In genomic region chr16:57186630-57187507, GRCh38 we compare ENCODE assay signal across 8 cellular contexts. TPM values are rescaled to one million over a fixed set of nuclear protein-coding genes. Genes with fewer than 3 reads are reported as not detected.
A peak's percentile ranks its signal among the peaks of the same experiment; 100 is the strongest.
DNase-seq lines count a peak whose midpoint lies in the region; ATAC-seq and TF ChIP-seq lines count a peak whose summit lies in the region.

No MANE protein-coding gene starts in this region.

- DNase-seq in Caco-2 (peak; percentile 54 to 58), NCI-H82 treated with DMSO at 0.1 percent for 48 hours (lab: John Stamatoyannopoulos, UW; ENCODE audit: unreplicated experiment) (peak; percentile 16), left ventricle myocardium inferior (no peak)
- peak; percentile 41 for DNase-seq in activated naive CD8-positive, alpha-beta T cell treated with anti-CD3 and anti-CD28 coated beads, Interleukin-2, amount 10 ng/mL, durations not matched to agents 7 days and 5 days
- no peak for DNase-seq in stimulated activated naive CD4-positive, alpha-beta T cell treated with Interleukin-2 at 50 U/mL for 16 hours (lab: John Stamatoyannopoulos, UW)

- H3K4me3 Mint-ChIP-seq in Caco-2 (ENCODE audit: unreplicated experiment) = peak overlapping the region; percentile 99
- peak overlapping the region; percentile 97 for H3K4me3 Mint-ChIP-seq in activated naive CD8-positive, alpha-beta T cell treated with anti-CD3 and anti-CD28 coated beads, Interleukin-2, amount 10 ng/mL, durations not matched to agents 7 days and 5 days

- H3K4me1 ChIP-seq in Caco-2 (peaks cover 19% of the 10 kb centered on the region; the same call in 1 of the 2 replicates), left ventricle myocardium inferior (peaks cover 71% of the 10 kb centered on the region), rectal smooth muscle tissue (ENCODE audit: control insufficient read depth, insufficient read depth, low read length) (peaks cover 15% of the 10 kb centered on the region)

- H3K4me3 ChIP-seq in Caco-2 (ENCODE audit: low read depth, low read length) (peak overlapping the region; percentile 92), left ventricle myocardium inferior (peak overlapping the region; percentile 97), rectal smooth muscle tissue (ENCODE audit: low read length) (peak overlapping the region; percentile 97)

- no peaks in the 10 kb centered on the region for H3K27me3 Mint-ChIP-seq in Caco-2 (ENCODE audit: insufficient read depth, unreplicated experiment)
- no peaks in the 10 kb centered on the region for H3K27me3 Mint-ChIP-seq in activated naive CD8-positive, alpha-beta T cell treated with anti-CD3 and anti-CD28 coated beads, Interleukin-2, amount 10 ng/mL, durations not matched to agents 7 days and 5 days

- POLR2A ChIA-PET in Caco-2 (lab: Charles Lee) = interaction anchor here (1.6 kb wide), 1 partner anchor 58 kb away, joined by 8 read pairs; the partner anchor contains the start of gene ARL2BP
- POLR2A ChIA-PET in activated naive CD8-positive, alpha-beta T cell treated with anti-CD3 and anti-CD28 coated beads, Interleukin-2, amount 10 ng/mL, durations not matched to agents 7 days and 5 days (lab: Charles Lee) = interaction anchor here (1.2 to 1.5 kb wide), 5 partner anchors 19 to 114 kb away, joined by 3 to 5 read pairs (median 3); partner anchors contain the start of gene CPNE2

- TSS peak; percentile 27 for BruUV-seq in Caco-2 (replicated peaks; lab: Mats Ljungman, UMichigan)

- H3K9ac ChIP-seq in rectal smooth muscle tissue (ENCODE audit: low read length) = peak overlapping the region; percentile 63

- intact Hi-C loops in Caco-2 (cut with micrococcal nuclease; ENCODE audit: unreplicated experiment) (loop anchor here (1.0 to 2.0 kb wide), 3 partner anchors 58 to 113 kb away; partner anchors contain the start of gene ARL2BP), left ventricle myocardium inferior (cut with micrococcal nuclease) (no loop called here)

- H3K27me3 ChIP-seq in Caco-2 (replicated peaks; ENCODE audit: control insufficient read depth, insufficient read depth, low read length) (no peaks in the 10 kb centered on the region), left ventricle myocardium inferior (ENCODE audit: low read depth) (no peaks in the 10 kb centered on the region), rectal smooth muscle tissue (ENCODE audit: control insufficient read depth, insufficient read depth, low read length) (no peaks in the 10 kb centered on the region)

- no peak for TF ChIP-seq CTCF in Caco-2 (IDR thresholded peaks at IDR 0.05; ENCODE audit: insufficient read depth in 1 of 2, low read depth in 1 of 2, low read length in 1 of 2, severe bottlenecking in 1 of 2, unreplicated experiment in 1 of 2)
- no peak for TF ChIP-seq CTCF in left ventricle myocardium inferior (IDR thresholded peaks at IDR 0.05; ENCODE audit: borderline replicate concordance)

- H3K36me3 ChIP-seq in Caco-2 (ENCODE audit: control insufficient read depth, insufficient read depth, low read length) = no peaks in the 10 kb centered on the region
- H3K36me3 ChIP-seq in left ventricle myocardium inferior = no peaks in the 10 kb centered on the region
- H3K36me3 ChIP-seq in rectal smooth muscle tissue (ENCODE audit: control insufficient read depth, insufficient read depth, low read length) = no peaks in the 10 kb centered on the region

- CTCF ChIA-PET in Caco-2 (lab: Charles Lee) = no interaction called here

- peak overlapping the region; percentile 95 for H3K27ac ChIP-seq in left ventricle myocardium inferior (replicated peaks)
- H3K27ac ChIP-seq in rectal smooth muscle tissue (ENCODE audit: low read depth, low read length) = peak overlapping the region; percentile 97

- H3K9me3 ChIP-seq in Caco-2 (no peaks in the 10 kb centered on the region), left ventricle myocardium inferior (replicated peaks) (no peaks in the 10 kb centered on the region)

- ATAC-seq in GM21529 (IDR thresholded peaks at IDR 0.05; ENCODE audit: unreplicated experiment) (peak; percentile 3), HG03378 (IDR thresholded peaks at IDR 0.05; ENCODE audit: unreplicated experiment) (no peak)
- no peak for ATAC-seq in activated naive CD8-positive, alpha-beta T cell treated with anti-CD3 and anti-CD28 coated beads, Interleukin-2, amount 10 ng/mL, durations not matched to agents 7 days and 5 days (ENCODE audit: low read depth)

- peak overlapping the region; percentile 97 for H3K27ac Mint-ChIP-seq in Caco-2 (ENCODE audit: unreplicated experiment)
- H3K27ac Mint-ChIP-seq in activated naive CD8-positive, alpha-beta T cell treated with anti-CD3 and anti-CD28 coated beads, Interleukin-2, amount 10 ng/mL, durations not matched to agents 7 days and 5 days = peak overlapping the region; percentile 98

- no peaks in the 10 kb centered on the region for H3K9me3 Mint-ChIP-seq in Caco-2 (ENCODE audit: unreplicated experiment)
- H3K9me3 Mint-ChIP-seq in activated naive CD8-positive, alpha-beta T cell treated with anti-CD3 and anti-CD28 coated beads, Interleukin-2, amount 10 ng/mL, durations not matched to agents 7 days and 5 days = no peaks in the 10 kb centered on the region

- peaks cover 37% of the 10 kb centered on the region for H3K4me1 Mint-ChIP-seq in Caco-2 (ENCODE audit: low read depth, unreplicated experiment)
- peaks cover 25% of the 10 kb centered on the region for H3K4me1 Mint-ChIP-seq in activated naive CD8-positive, alpha-beta T cell treated with anti-CD3 and anti-CD28 coated beads, Interleukin-2, amount 10 ng/mL, durations not matched to agents 7 days and 5 days

- peaks cover 30% of the 10 kb centered on the region for H3K36me3 Mint-ChIP-seq in Caco-2 (ENCODE audit: insufficient read depth, unreplicated experiment)
- H3K36me3 Mint-ChIP-seq in activated naive CD8-positive, alpha-beta T cell treated with anti-CD3 and anti-CD28 coated beads, Interleukin-2, amount 10 ng/mL, durations not matched to agents 7 days and 5 days = peaks cover 4% of the 10 kb centered on the region

RNA-seq across cellular contexts. Expression of gene RSPRY1, which starts 0.7 kb away (rescaled TPM):
- 56.7 and 57.7 TPM in 2 replicates for total RNA-seq in Caco-2 (2022)
- total RNA-seq in activated naive CD8-positive, alpha-beta T cell treated with anti-CD3 and anti-CD28 coated beads, Interleukin-2, amount 10 ng/mL, durations not matched to agents 7 days and 5 days = 10 to 100 TPM; 29.5 to 34.3 TPM
- total RNA-seq in left ventricle myocardium inferior = 14.0 TPM

RNA-seq across cellular contexts. Expression of gene PSME3IP1, which starts 1.0 kb away (rescaled TPM):
- total RNA-seq in Caco-2 (2022) = 141 and 143 TPM in 2 replicates
- total RNA-seq in activated naive CD8-positive, alpha-beta T cell treated with anti-CD3 and anti-CD28 coated beads, Interleukin-2, amount 10 ng/mL, durations not matched to agents 7 days and 5 days = 100 to 1,000 TPM; 134 to 140 TPM
- total RNA-seq in left ventricle myocardium inferior = 56.3 TPM

RNA-seq across cellular contexts. Expression of gene ARL2BP, which starts 58.2 kb away (rescaled TPM):
- total RNA-seq in Caco-2 (2022) (38.5 and 47.6 TPM in 2 replicates), left ventricle myocardium inferior (57.8 TPM)
- total RNA-seq in activated naive CD8-positive, alpha-beta T cell treated with anti-CD3 and anti-CD28 coated beads, Interleukin-2, amount 10 ng/mL, durations not matched to agents 7 days and 5 days = 10 to 100 TPM; 34.9 to 37.9 TPM

Comparison
In these comparisons a context has a peak if more than half of its experiments do, and no peak if none do; other contexts are left out.
1. DNase-seq: peak in Caco-2 (2 of 2), NCI-H82 treated with DMSO at 0.1 percent for 48 hours (single experiment) and activated naive CD8-positive, alpha-beta T cell treated with anti-CD3 and anti-CD28 coated beads, Interleukin-2, amount 10 ng/mL, durations not matched to agents 7 days and 5 days (single experiment); none in left ventricle myocardium inferior (single experiment) and stimulated activated naive CD4-positive, alpha-beta T cell treated with Interleukin-2 at 50 U/mL for 16 hours (single experiment).
2. Peak in every context shown above with its lines, with median percentiles within 50 percentile points of each other: H3K4me3 ChIP-seq.